Comparison of ENCODE assay signal across 9 cellular contexts in genomic region chr5:14204785-14205321, GRCh38.
DNase-seq lines count a peak whose midpoint lies in the region; ATAC-seq lines count a peak whose summit lies in the region.
"Had no signal": no experiment of that assay in that cellular context is flagged by ENCODE, and none has a peak within 500 bp of the region (broad histone marks: within the 10 kb centered on the region; RNA-seq: fewer than 3 reads in every experiment).

No MANE protein-coding gene starts in this region.

- no peak overlapping the region for H3K27ac Mint-ChIP-seq in central memory CD8-positive, alpha-beta T cell (ENCODE audit: low read depth)

- peaks cover 13% of the 10 kb centered on the region for H3K27me3 Mint-ChIP-seq in central memory CD8-positive, alpha-beta T cell

- peak; percentile 6 for ATAC-seq in central memory CD8-positive, alpha-beta T cell (replicated peaks; ENCODE audit: extremely low read depth, poor library complexity, severe bottlenecking)
- ATAC-seq in GM21360 (IDR thresholded peaks at IDR 0.05; ENCODE audit: unreplicated experiment) = no peak

- H3K36me3 Mint-ChIP-seq in central memory CD8-positive, alpha-beta T cell (ENCODE audit: insufficient read depth) = no peaks in the 10 kb centered on the region

- no peak overlapping the region for H3K4me3 ChIP-seq in H7 (ENCODE audit: insufficient read depth, low read depth, low read length)
- H3K4me3 ChIP-seq: HAP-1 had no signal

- no peaks in the 10 kb centered on the region for H3K27me3 ChIP-seq in H7 (ENCODE audit: control insufficient read depth, insufficient read depth, low read length)

- no peaks in the 10 kb centered on the region for H3K9me3 Mint-ChIP-seq in central memory CD8-positive, alpha-beta T cell

- H3K4me1 Mint-ChIP-seq in central memory CD8-positive, alpha-beta T cell = peaks cover 34% of the 10 kb centered on the region

- H3K36me3 ChIP-seq in H7 (replicated peaks; ENCODE audit: control insufficient read depth, insufficient read depth, low read length) = no peaks in the 10 kb centered on the region
- H3K36me3 ChIP-seq: HAP-1 had no signal

- peak overlapping the region; percentile 7 for H3K4me3 Mint-ChIP-seq in central memory CD8-positive, alpha-beta T cell

- peak; percentile 26 for DNase-seq in DMS153 treated with DMSO at 0.1 percent for 48 hours (lab: John Stamatoyannopoulos, UW; ENCODE audit: unreplicated experiment)
- DNase-seq in NCI-H2029 (lab: John Stamatoyannopoulos, UW) = peak; percentile 60
- no peak for DNase-seq in central memory CD8-positive, alpha-beta T cell (ENCODE audit: low spot score in 2 of 2)
- peak; percentile 48 for DNase-seq in medulla oblongata (ENCODE audit: extremely low spot score)
- DNase-seq in H7 = no peak
- DNase-seq in NCI-H526 treated with DMSO at 0.1 percent for 48 hours (lab: John Stamatoyannopoulos, UW) = no peak
- no peak for DNase-seq in cortex of kidney (lab: John Stamatoyannopoulos, UW)

Comparison
In these comparisons a context has a peak if more than half of its experiments do, and no peak if none do; other contexts are left out.
1. DNase-seq: peak in DMS153 treated with DMSO at 0.1 percent for 48 hours (single experiment), NCI-H2029 (single experiment) and medulla oblongata (single experiment); none in central memory CD8-positive, alpha-beta T cell (0 of 2), H7 (single experiment), NCI-H526 treated with DMSO at 0.1 percent for 48 hours (single experiment) and cortex of kidney (single experiment).